1 cellular context compared by ENCODE assay signal in genomic region chr22:43213066-43213465, GRCh38.
TF ChIP-seq lines count a peak whose summit lies in the region.

No MANE protein-coding gene starts in this region.

TF ChIP-seq in HEK293, 187 proteins besides CTCF, POLR2A, EP300 and RAD21 (continued from another document and continues in another):
- no peak for TF ChIP-seq ZNF26 (tag by site-specific recombination; IDR thresholded peaks at IDR 0.05)
- TF ChIP-seq GLIS2 (tag by site-specific recombination; IDR thresholded peaks at IDR 0.05), result peak; percentile 49
- TF ChIP-seq ZNF202 (tag by site-specific recombination; IDR thresholded peaks at IDR 0.05; ENCODE audit: borderline replicate concordance), result no peak
- TF ChIP-seq KLF16 (tag by site-specific recombination; IDR thresholded peaks at IDR 0.05), result no peak
- TF ChIP-seq ZNF571 (tag by site-specific recombination; IDR thresholded peaks at IDR 0.05), result no peak
- TF ChIP-seq ZNF121 (tag by site-specific recombination; IDR thresholded peaks at IDR 0.05), result no peak
- no peak for TF ChIP-seq RBAK (tag by site-specific recombination; IDR thresholded peaks at IDR 0.05)
- no peak for TF ChIP-seq ZNF473 (tag by site-specific recombination; IDR thresholded peaks at IDR 0.05)
- peak; percentile 13; the same call in 1 of the 2 replicates for TF ChIP-seq SP2 (tag by site-specific recombination; IDR thresholded peaks at IDR 0.05)
- TF ChIP-seq PRDM2 (tag by site-specific recombination; IDR thresholded peaks at IDR 0.05; ENCODE audit: borderline replicate concordance), result no peak
- TF ChIP-seq ZNF544 (tag by site-specific recombination; IDR thresholded peaks at IDR 0.05), result no peak
- TF ChIP-seq ZBTB1 (tag by site-specific recombination; IDR thresholded peaks at IDR 0.05), result no peak
- no peak for TF ChIP-seq ZNF416 (tag by site-specific recombination; IDR thresholded peaks at IDR 0.05)
- TF ChIP-seq ZNF366 (tag by site-specific recombination; conservative IDR thresholded peaks at IDR 0.05), result no peak
- no peak for TF ChIP-seq ZEB2 (tag by site-specific recombination; IDR thresholded peaks at IDR 0.05)
- TF ChIP-seq ZNF624 (tag by site-specific recombination; IDR thresholded peaks at IDR 0.05), result no peak
- no peak for TF ChIP-seq ZFP69B (tag by site-specific recombination; IDR thresholded peaks at IDR 0.05)
- TF ChIP-seq ZNF449 (tag by site-specific recombination; IDR thresholded peaks at IDR 0.05), result no peak
- TF ChIP-seq SCRT2 (tag by site-specific recombination; IDR thresholded peaks at IDR 0.05), result no peak
- TF ChIP-seq ZSCAN30 (tag by site-specific recombination; IDR thresholded peaks at IDR 0.05), result no peak
- TF ChIP-seq TSHZ1 (tag by site-specific recombination; IDR thresholded peaks at IDR 0.05; ENCODE audit: borderline replicate concordance), result no peak
- TF ChIP-seq ZNF2 (tag by site-specific recombination; IDR thresholded peaks at IDR 0.05), result no peak
- TF ChIP-seq ZNF521 (tag by site-specific recombination; IDR thresholded peaks at IDR 0.05), result no peak
- no peak for TF ChIP-seq YY1 (tag by site-specific recombination; IDR thresholded peaks at IDR 0.05)
- TF ChIP-seq ZNF114 (tag by site-specific recombination; IDR thresholded peaks at IDR 0.05), result no peak
- TF ChIP-seq ZFHX2 (tag by site-specific recombination; conservative IDR thresholded peaks at IDR 0.05), result 0 out of 2 replicates have a peak, but pooled peaks have one; percentile 31
- TF ChIP-seq ZXDB (tag by site-specific recombination; IDR thresholded peaks at IDR 0.05), result no peak
- no peak for TF ChIP-seq ZSCAN23 (tag by site-specific recombination; IDR thresholded peaks at IDR 0.05)
- TF ChIP-seq ZNF426 (tag by site-specific recombination; IDR thresholded peaks at IDR 0.05), result no peak
- TF ChIP-seq ZNF155 (tag by site-specific recombination; IDR thresholded peaks at IDR 0.05), result no peak
- no peak for TF ChIP-seq ZNF645 (tag by site-specific recombination; IDR thresholded peaks at IDR 0.05)
- TF ChIP-seq ZNF350 (tag by site-specific recombination; IDR thresholded peaks at IDR 0.05), result no peak
- no peak for TF ChIP-seq ZNF37A (tag by site-specific recombination; IDR thresholded peaks at IDR 0.05)
- no peak for TF ChIP-seq GLI2 (tag by site-specific recombination; IDR thresholded peaks at IDR 0.05; ENCODE audit: borderline replicate concordance, low read depth)
- 0 out of 2 replicates have a peak, but pooled peaks have one; percentile 49 for TF ChIP-seq KLF17 (tag by site-specific recombination; IDR thresholded peaks at IDR 0.05)
- no peak for TF ChIP-seq SCRT1 (tag by site-specific recombination; IDR thresholded peaks at IDR 0.05; ENCODE audit: borderline replicate concordance)
- TF ChIP-seq KLF1 (tag by site-specific recombination; IDR thresholded peaks at IDR 0.05), result peak; percentile 58
- no peak for TF ChIP-seq ZSCAN5A (tag by site-specific recombination; IDR thresholded peaks at IDR 0.05)
- TF ChIP-seq ZNF18 (tag by site-specific recombination; IDR thresholded peaks at IDR 0.05), result no peak
- 0 out of 2 replicates have a peak, but pooled peaks have one; percentile 18 for TF ChIP-seq EGR2 (tag by site-specific recombination; IDR thresholded peaks at IDR 0.05; ENCODE audit: low read depth)
- no peak for TF ChIP-seq PRDM10 (tag by site-specific recombination; IDR thresholded peaks at IDR 0.05)
